In genomic region chr18:24530630-24531111, GRCh38 we compare ENCODE assay signal across 10 cellular contexts.
DNase-seq lines count a peak whose midpoint lies in the region; ATAC-seq and TF ChIP-seq lines count a peak whose summit lies in the region.
"Had no signal": no experiment of that assay in that cellular context is flagged by ENCODE, and none has a peak within 500 bp of the region (broad histone marks: within the 10 kb centered on the region; RNA-seq: fewer than 3 reads in every experiment).

No MANE protein-coding gene starts in this region.

- no peak for ATAC-seq in HG02840 (IDR thresholded peaks at IDR 0.05; ENCODE audit: low FRiP score, unreplicated experiment)
- no peak for ATAC-seq in GM19463 (IDR thresholded peaks at IDR 0.05; ENCODE audit: unreplicated experiment)

- H3K27me3 ChIP-seq in dorsolateral prefrontal cortex: peaks cover 0 to 11% (median 0%) of the 10 kb centered on the region in 45 donors

- no peak for TF ChIP-seq CTCF in dorsolateral prefrontal cortex (IDR thresholded peaks at IDR 0.05 in 54 of 56, conservative IDR thresholded peaks at IDR 0.05 in 2 of 56; ENCODE audit: low read depth in 1 of 56, partially characterized antibody in 56 of 56)

- no peak overlapping the region for H3K4me3 ChIP-seq in dorsolateral prefrontal cortex

- peak overlapping the region in 29 of 59 donors; percentile 14 to 84 (median 61) for H3K27ac ChIP-seq in dorsolateral prefrontal cortex
- H3K27ac ChIP-seq: 22Rv1 had no signal

- intact Hi-C loops in dorsolateral prefrontal cortex (cut with DNase I): no loop called here

- DNase-seq in DMS 273 (lab: John Stamatoyannopoulos, UW; ENCODE audit: unreplicated experiment) (peak; percentile 3), DMS 273 treated with DMSO at 0.1 percent for 48 hours (lab: John Stamatoyannopoulos, UW) (no peak), NCI-H510A treated with DMSO at 0.1 percent for 48 hours (lab: John Stamatoyannopoulos, UW) (peak; percentile 43), dorsolateral prefrontal cortex (peak in 6 of 10 donors; percentile 10 to 67 (median 54)), putamen (ENCODE audit: low spot score) (peak; percentile 82), dedifferentiated amniotic fluid mesenchymal stem cell (ENCODE audit: extremely low spot score) (no peak)
- DNase-seq: effector CD8-positive, alpha-beta T cell had no signal

Comparison
In these comparisons a context has a peak if more than half of its experiments do, and no peak if none do; other contexts are left out.
1. DNase-seq: peak in DMS 273 (single experiment), NCI-H510A treated with DMSO at 0.1 percent for 48 hours (single experiment), dorsolateral prefrontal cortex (6 of 10) and putamen (single experiment); none in DMS 273 treated with DMSO at 0.1 percent for 48 hours (single experiment) and dedifferentiated amniotic fluid mesenchymal stem cell (single experiment).